ENCODE assay signal across 3 cellular contexts in genomic region chr7:149748223-149748874, GRCh38.
TF ChIP-seq lines count a peak whose summit lies in the region.

No MANE protein-coding gene starts in this region.

TF ChIP-seq in A549, 52 proteins besides CTCF, POLR2A, EP300 and RAD21:
- no peak for TF ChIP-seq KDM5A (IDR thresholded peaks at IDR 0.05)
- no peak for TF ChIP-seq FOSB (CRISPR knock-in tag; IDR thresholded peaks at IDR 0.05)
- TF ChIP-seq POLR2AphosphoS2 (conservative IDR thresholded peaks at IDR 0.05; ENCODE audit: low read length) = no peak
TF ChIP-seq in A549: peak in this region for 0.

TF ChIP-seq in H1, 55 proteins besides CTCF, POLR2A, EP300 and RAD21 (continues in another document):
- no peak for TF ChIP-seq PHF8 (conservative IDR thresholded peaks at IDR 0.05; ENCODE audit: low read depth, low read length)
- no peak for TF ChIP-seq BACH1 (IDR thresholded peaks at IDR 0.05; ENCODE audit: low read length)
- TF ChIP-seq, protein P1, sequence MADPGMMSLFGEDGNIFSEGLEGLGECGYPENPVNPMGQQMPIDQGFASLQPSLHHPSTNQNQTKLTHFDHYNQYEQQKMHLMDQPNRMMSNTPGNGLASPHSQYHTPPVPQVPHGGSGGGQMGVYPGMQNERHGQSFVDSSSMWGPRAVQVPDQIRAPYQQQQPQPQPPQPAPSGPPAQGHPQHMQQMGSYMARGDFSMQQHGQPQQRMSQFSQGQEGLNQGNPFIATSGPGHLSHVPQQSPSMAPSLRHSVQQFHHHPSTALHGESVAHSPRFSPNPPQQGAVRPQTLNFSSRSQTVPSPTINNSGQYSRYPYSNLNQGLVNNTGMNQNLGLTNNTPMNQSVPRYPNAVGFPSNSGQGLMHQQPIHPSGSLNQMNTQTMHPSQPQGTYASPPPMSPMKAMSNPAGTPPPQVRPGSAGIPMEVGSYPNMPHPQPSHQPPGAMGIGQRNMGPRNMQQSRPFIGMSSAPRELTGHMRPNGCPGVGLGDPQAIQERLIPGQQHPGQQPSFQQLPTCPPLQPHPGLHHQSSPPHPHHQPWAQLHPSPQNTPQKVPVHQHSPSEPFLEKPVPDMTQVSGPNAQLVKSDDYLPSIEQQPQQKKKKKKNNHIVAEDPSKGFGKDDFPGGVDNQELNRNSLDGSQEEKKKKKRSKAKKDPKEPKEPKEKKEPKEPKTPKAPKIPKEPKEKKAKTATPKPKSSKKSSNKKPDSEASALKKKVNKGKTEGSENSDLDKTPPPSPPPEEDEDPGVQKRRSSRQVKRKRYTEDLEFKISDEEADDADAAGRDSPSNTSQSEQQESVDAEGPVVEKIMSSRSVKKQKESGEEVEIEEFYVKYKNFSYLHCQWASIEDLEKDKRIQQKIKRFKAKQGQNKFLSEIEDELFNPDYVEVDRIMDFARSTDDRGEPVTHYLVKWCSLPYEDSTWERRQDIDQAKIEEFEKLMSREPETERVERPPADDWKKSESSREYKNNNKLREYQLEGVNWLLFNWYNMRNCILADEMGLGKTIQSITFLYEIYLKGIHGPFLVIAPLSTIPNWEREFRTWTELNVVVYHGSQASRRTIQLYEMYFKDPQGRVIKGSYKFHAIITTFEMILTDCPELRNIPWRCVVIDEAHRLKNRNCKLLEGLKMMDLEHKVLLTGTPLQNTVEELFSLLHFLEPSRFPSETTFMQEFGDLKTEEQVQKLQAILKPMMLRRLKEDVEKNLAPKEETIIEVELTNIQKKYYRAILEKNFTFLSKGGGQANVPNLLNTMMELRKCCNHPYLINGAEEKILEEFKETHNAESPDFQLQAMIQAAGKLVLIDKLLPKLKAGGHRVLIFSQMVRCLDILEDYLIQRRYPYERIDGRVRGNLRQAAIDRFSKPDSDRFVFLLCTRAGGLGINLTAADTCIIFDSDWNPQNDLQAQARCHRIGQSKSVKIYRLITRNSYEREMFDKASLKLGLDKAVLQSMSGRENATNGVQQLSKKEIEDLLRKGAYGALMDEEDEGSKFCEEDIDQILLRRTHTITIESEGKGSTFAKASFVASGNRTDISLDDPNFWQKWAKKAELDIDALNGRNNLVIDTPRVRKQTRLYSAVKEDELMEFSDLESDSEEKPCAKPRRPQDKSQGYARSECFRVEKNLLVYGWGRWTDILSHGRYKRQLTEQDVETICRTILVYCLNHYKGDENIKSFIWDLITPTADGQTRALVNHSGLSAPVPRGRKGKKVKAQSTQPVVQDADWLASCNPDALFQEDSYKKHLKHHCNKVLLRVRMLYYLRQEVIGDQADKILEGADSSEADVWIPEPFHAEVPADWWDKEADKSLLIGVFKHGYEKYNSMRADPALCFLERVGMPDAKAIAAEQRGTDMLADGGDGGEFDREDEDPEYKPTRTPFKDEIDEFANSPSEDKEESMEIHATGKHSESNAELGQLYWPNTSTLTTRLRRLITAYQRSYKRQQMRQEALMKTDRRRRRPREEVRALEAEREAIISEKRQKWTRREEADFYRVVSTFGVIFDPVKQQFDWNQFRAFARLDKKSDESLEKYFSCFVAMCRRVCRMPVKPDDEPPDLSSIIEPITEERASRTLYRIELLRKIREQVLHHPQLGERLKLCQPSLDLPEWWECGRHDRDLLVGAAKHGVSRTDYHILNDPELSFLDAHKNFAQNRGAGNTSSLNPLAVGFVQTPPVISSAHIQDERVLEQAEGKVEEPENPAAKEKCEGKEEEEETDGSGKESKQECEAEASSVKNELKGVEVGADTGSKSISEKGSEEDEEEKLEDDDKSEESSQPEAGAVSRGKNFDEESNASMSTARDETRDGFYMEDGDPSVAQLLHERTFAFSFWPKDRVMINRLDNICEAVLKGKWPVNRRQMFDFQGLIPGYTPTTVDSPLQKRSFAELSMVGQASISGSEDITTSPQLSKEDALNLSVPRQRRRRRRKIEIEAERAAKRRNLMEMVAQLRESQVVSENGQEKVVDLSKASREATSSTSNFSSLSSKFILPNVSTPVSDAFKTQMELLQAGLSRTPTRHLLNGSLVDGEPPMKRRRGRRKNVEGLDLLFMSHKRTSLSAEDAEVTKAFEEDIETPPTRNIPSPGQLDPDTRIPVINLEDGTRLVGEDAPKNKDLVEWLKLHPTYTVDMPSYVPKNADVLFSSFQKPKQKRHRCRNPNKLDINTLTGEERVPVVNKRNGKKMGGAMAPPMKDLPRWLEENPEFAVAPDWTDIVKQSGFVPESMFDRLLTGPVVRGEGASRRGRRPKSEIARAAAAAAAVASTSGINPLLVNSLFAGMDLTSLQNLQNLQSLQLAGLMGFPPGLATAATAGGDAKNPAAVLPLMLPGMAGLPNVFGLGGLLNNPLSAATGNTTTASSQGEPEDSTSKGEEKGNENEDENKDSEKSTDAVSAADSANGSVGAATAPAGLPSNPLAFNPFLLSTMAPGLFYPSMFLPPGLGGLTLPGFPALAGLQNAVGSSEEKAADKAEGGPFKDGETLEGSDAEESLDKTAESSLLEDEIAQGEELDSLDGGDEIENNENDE (IDR thresholded peaks at IDR 0.05; ENCODE audit: insufficient replicate concordance, low read length) = no peak
- no peak for TF ChIP-seq RNF2 (IDR thresholded peaks at IDR 0.05; ENCODE audit: borderline replicate concordance, low read depth, low read length, missing control alignments, poor library complexity, severe bottlenecking)
- TF ChIP-seq SUZ12 (IDR thresholded peaks at IDR 0.05; ENCODE audit: low read length) = no peak
- TF ChIP-seq TAF7 (optimal IDR thresholded peaks at IDR 0.05; ENCODE audit: borderline replicate concordance, low read depth, low read length) = no peak
- peak; percentile 26; the same call in 1 of the 2 replicates for TF ChIP-seq SP1 (IDR thresholded peaks at IDR 0.05; ENCODE audit: low read depth, low read length)
- TF ChIP-seq FOSL1 (IDR thresholded peaks at IDR 0.05; ENCODE audit: insufficient read depth, low read depth, low read length) = no peak
- TF ChIP-seq GABPA (IDR thresholded peaks at IDR 0.05; ENCODE audit: borderline replicate concordance, insufficient read depth, low read length) = no peak
- TF ChIP-seq CBX5 (IDR thresholded peaks at IDR 0.05; ENCODE audit: low read depth, low read length) = no peak
- 0 out of 2 replicates have a peak, but pooled peaks have one; percentile 16 for TF ChIP-seq MAX (IDR thresholded peaks at IDR 0.05)
- TF ChIP-seq SIX5 (IDR thresholded peaks at IDR 0.05; ENCODE audit: low read depth, low read length) = no peak
- TF ChIP-seq HDAC6 (IDR thresholded peaks at IDR 0.05; ENCODE audit: low read depth, low read length) = no peak
- TF ChIP-seq, protein P2, sequence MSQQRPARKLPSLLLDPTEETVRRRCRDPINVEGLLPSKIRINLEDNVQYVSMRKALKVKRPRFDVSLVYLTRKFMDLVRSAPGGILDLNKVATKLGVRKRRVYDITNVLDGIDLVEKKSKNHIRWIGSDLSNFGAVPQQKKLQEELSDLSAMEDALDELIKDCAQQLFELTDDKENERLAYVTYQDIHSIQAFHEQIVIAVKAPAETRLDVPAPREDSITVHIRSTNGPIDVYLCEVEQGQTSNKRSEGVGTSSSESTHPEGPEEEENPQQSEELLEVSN (IDR thresholded peaks at IDR 0.05) = 0 out of 2 replicates have a peak, but pooled peaks have one; percentile 33
- no peak for TF ChIP-seq SIRT6 (IDR thresholded peaks at IDR 0.05; ENCODE audit: low read length)
- TF ChIP-seq CBX8 (IDR thresholded peaks at IDR 0.05; ENCODE audit: borderline replicate concordance, low read depth, low read length) = no peak
- no peak for TF ChIP-seq KDM5A (IDR thresholded peaks at IDR 0.05; ENCODE audit: low read length)

TF ChIP-seq in HepG2, 621 proteins besides CTCF, POLR2A, EP300 and RAD21:
- TF ChIP-seq SP4 (CRISPR knock-in tag; IDR thresholded peaks at IDR 0.05) (no peak), WIZ (CRISPR knock-in tag; IDR thresholded peaks at IDR 0.05) (no peak), FOSL2 (CRISPR knock-in tag; IDR thresholded peaks at IDR 0.05) (peak; percentile 76), NFIB (CRISPR knock-in tag; IDR thresholded peaks at IDR 0.05; ENCODE audit: borderline replicate concordance) (no peak), HES4 (CRISPR knock-in tag; IDR thresholded peaks at IDR 0.05; ENCODE audit: borderline replicate concordance) (no peak), DDIT3 (CRISPR knock-in tag; IDR thresholded peaks at IDR 0.05) (no peak), ZBTB8A (CRISPR knock-in tag; IDR thresholded peaks at IDR 0.05; ENCODE audit: borderline replicate concordance, low read depth) (no peak), ZNF644 (CRISPR knock-in tag; IDR thresholded peaks at IDR 0.05; ENCODE audit: low read depth) (peak; percentile 31; the same call in 1 of the 2 replicates), ZNF30 (CRISPR knock-in tag; IDR thresholded peaks at IDR 0.05) (no peak), ATF7 (IDR thresholded peaks at IDR 0.05) (no peak), ATF7 (CRISPR knock-in tag; IDR thresholded peaks at IDR 0.05) (no peak), HOXA3 (CRISPR knock-in tag; IDR thresholded peaks at IDR 0.05) (no peak), HNF4A (CRISPR knock-in tag; IDR thresholded peaks at IDR 0.05) (peak; percentile 32), ZNF292 (CRISPR knock-in tag; IDR thresholded peaks at IDR 0.05; ENCODE audit: borderline replicate concordance, low read depth) (no peak), ZFP90 (CRISPR knock-in tag; IDR thresholded peaks at IDR 0.05; ENCODE audit: borderline replicate concordance) (no peak), RELA (CRISPR knock-in tag; IDR thresholded peaks at IDR 0.05) (no peak), MLLT10 (CRISPR knock-in tag; IDR thresholded peaks at IDR 0.05) (no peak)
- TF ChIP-seq, protein P3, sequence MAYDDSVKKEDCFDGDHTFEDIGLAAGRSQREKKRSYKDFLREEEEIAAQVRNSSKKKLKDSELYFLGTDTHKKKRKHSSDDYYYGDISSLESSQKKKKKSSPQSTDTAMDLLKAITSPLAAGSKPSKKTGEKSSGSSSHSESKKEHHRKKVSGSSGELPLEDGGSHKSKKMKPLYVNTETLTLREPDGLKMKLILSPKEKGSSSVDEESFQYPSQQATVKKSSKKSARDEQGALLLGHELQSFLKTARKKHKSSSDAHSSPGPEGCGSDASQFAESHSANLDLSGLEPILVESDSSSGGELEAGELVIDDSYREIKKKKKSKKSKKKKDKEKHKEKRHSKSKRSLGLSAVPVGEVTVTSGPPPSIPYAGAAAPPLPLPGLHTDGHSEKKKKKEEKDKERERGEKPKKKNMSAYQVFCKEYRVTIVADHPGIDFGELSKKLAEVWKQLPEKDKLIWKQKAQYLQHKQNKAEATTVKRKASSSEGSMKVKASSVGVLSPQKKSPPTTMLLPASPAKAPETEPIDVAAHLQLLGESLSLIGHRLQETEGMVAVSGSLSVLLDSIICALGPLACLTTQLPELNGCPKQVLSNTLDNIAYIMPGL (CRISPR knock-in tag; IDR thresholded peaks at IDR 0.05; ENCODE audit: borderline replicate concordance in 1 of 2, low read depth in 1 of 2) = no peak
- TF ChIP-seq, protein P4, sequence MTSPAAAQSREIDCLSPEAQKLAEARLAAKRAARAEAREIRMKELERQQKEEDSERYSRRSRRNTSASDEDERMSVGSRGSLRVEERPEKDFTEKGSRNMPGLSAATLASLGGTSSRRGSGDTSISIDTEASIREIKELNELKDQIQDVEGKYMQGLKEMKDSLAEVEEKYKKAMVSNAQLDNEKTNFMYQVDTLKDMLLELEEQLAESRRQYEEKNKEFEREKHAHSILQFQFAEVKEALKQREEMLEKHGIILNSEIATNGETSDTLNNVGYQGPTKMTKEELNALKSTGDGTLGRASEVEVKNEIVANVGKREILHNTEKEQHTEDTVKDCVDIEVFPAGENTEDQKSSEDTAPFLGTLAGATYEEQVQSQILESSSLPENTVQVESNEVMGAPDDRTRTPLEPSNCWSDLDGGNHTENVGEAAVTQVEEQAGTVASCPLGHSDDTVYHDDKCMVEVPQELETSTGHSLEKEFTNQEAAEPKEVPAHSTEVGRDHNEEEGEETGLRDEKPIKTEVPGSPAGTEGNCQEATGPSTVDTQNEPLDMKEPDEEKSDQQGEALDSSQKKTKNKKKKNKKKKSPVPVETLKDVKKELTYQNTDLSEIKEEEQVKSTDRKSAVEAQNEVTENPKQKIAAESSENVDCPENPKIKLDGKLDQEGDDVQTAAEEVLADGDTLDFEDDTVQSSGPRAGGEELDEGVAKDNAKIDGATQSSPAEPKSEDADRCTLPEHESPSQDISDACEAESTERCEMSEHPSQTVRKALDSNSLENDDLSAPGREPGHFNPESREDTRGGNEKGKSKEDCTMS (CRISPR knock-in tag; conservative IDR thresholded peaks at IDR 0.05) = no peak
TF ChIP-seq in HepG2: peak in this region for 3.
